Comparison of ENCODE assay signal across 10 cellular contexts in the genomic region with DNA sequence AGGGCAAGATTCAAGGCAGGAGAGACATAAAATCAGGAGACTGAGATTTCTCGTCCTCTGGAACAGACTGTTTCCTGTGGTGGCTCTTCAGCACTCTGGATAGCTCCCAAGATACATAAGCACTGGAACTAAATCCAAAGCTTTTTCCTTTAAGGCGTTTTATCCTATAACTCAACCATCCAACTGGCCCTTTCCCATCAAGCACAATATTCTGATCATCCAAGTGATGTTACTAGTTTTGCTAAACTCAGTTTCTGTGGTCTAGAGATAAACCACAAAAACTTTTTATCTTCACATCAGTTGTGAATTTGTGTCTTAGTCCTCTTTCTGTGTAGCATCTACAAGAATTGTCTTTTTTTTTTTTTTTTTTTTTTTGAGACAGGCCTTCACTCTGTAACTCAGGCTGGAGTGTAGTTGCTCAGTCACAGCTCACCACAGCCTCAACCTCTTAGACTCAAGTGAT.
DNase-seq lines count a peak whose midpoint lies in the region; ATAC-seq and TF ChIP-seq lines count a peak whose summit lies in the region.
"Had no signal": no experiment of that assay in that cellular context is flagged by ENCODE, and none has a peak within 500 bp of the region (broad histone marks: within the 10 kb centered on the region; RNA-seq: fewer than 3 reads in every experiment).

No MANE protein-coding gene starts in this region.

- no peak for ATAC-seq in HG03432 (IDR thresholded peaks at IDR 0.05; ENCODE audit: unreplicated experiment)
- ATAC-seq in HG02678 (IDR thresholded peaks at IDR 0.05; ENCODE audit: unreplicated experiment), result no peak

- no peaks in the 10 kb centered on the region for H3K4me1 ChIP-seq in MM.1S (ENCODE audit: low read length)
- H3K4me1 ChIP-seq: SJSA1 had no signal

- no peaks in the 10 kb centered on the region for H4K20me1 ChIP-seq in MM.1S (ENCODE audit: insufficient read depth, low read length)

- no peaks in the 10 kb centered on the region for H3K27me3 ChIP-seq in MM.1S (replicated peaks; ENCODE audit: insufficient read depth, low read length)
- H3K27me3 ChIP-seq: SJSA1 had no signal

- H3K4me3 ChIP-seq in MM.1S (ENCODE audit: low read length), result no peak overlapping the region
- H3K4me3 ChIP-seq: SJSA1 had no signal

- no peaks in the 10 kb centered on the region for H3K9me2 ChIP-seq in MM.1S (replicated peaks; ENCODE audit: insufficient read depth, low read length)

- H3K36me3 ChIP-seq in MM.1S (replicated peaks; ENCODE audit: insufficient read depth, low read length), result no peaks in the 10 kb centered on the region
- H3K36me3 ChIP-seq: SJSA1 had no signal

- no peak overlapping the region for H2AFZ ChIP-seq in MM.1S (ENCODE audit: low read length)

- TF ChIP-seq CTCF in MM.1S (IDR thresholded peaks at IDR 0.05; ENCODE audit: low read length), result no peak

- H3K27ac ChIP-seq in MM.1S (ENCODE audit: low read length), result no peak overlapping the region
- H3K27ac ChIP-seq: SJSA1 had no signal

- no peaks in the 10 kb centered on the region for H3K79me2 ChIP-seq in MM.1S (ENCODE audit: low read length)

- DNase-seq in GM04504 (ENCODE audit: low read depth), result peak; percentile 23
- DNase-seq in MM.1S, result peak; percentile 37
- DNase-seq in astrocyte of the hippocampus (ENCODE audit: low read depth, low spot score), result peak; percentile 66
- peak; percentile 78 for DNase-seq in left kidney (ENCODE audit: low read depth, low spot score)
- no peak for DNase-seq in putamen (ENCODE audit: low spot score)
- no peak for DNase-seq in superior temporal gyrus (ENCODE audit: extremely low spot score)
- DNase-seq: H7 had no signal

- H3K9ac ChIP-seq in MM.1S (ENCODE audit: low read length), result no peak overlapping the region

- no peaks in the 10 kb centered on the region for H3F3A ChIP-seq in MM.1S (ENCODE audit: insufficient read depth, low read length)

- H3K9me3 ChIP-seq in MM.1S (replicated peaks; ENCODE audit: insufficient read depth, low read length), result no peaks in the 10 kb centered on the region
- H3K9me3 ChIP-seq: SJSA1 had no signal

- no peak overlapping the region for H3K4me2 ChIP-seq in MM.1S (ENCODE audit: low read depth, low read length)

Comparison
In these comparisons a context has a peak if more than half of its experiments do, and no peak if none do; other contexts are left out.
1. DNase-seq: peak in GM04504 (single experiment), MM.1S (single experiment), astrocyte of the hippocampus (single experiment) and left kidney (single experiment); none in putamen (single experiment) and superior temporal gyrus (single experiment).